ENCODE assay signal across 26 cellular contexts in the genomic region with DNA sequence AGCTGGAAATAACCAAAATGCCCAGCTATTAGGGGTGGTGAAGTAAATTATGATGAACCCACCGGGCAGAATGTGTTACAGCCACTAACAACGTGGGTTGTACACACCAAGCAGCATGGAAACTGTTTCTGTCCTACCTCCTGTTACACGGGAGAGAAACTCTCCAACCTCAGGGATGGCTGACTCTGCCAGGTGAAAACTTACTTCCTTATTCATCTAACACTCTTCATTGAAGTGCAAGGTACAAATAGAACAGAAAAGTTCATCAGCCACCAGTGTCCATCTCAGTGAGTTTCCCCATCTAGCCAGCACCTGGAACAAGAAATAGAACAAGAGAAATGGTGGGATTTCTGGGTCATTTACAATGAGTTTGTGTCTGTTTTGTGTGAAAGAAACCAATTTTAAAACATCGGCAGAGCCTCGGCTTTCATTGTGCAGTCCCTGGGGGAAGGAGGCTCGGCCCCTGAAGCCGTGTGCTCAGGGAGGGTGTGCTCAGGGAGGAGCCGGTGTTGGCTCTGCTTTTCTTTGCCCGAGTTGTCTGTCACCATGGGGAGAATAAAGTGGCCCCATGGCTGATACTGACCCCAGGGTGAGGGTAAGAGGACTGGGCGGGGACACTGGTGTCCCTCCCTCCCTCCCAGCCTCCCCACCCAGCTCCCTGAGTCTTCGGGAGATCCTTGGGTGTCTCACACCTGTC. TPM values are rescaled to one million over a fixed set of nuclear protein-coding genes. Genes with fewer than 3 reads are reported as not detected.
A peak's percentile ranks its signal among the peaks of the same experiment; 100 is the strongest.
DNase-seq lines count a peak whose midpoint lies in the region; ATAC-seq and TF ChIP-seq lines count a peak whose summit lies in the region.
"Had no signal": no experiment of that assay in that cellular context is flagged by ENCODE, and none has a peak within 500 bp of the region (broad histone marks: within the 10 kb centered on the region; RNA-seq: fewer than 3 reads in every experiment).

No MANE protein-coding gene starts in this region.

- H3K36me3 ChIP-seq in HUES6 (ENCODE audit: control insufficient read depth, insufficient read depth, low read length) (no peaks in the 10 kb centered on the region), OCI-LY3 (replicated peaks; ENCODE audit: low read depth, low read length) (no peaks in the 10 kb centered on the region), osteoblast (ENCODE audit: insufficient read depth, low read length) (no peaks in the 10 kb centered on the region), gastrocnemius medialis (no peaks in the 10 kb centered on the region)
- no peaks in the 10 kb centered on the region for H3K36me3 ChIP-seq in CD4-positive, alpha-beta memory T cell (ENCODE audit: insufficient read depth, low read length)
- H3K36me3 ChIP-seq: ascending aorta, ovary, SJSA1 had no signal

- intact Hi-C loops in CD4-positive, alpha-beta memory T cell (cut with micrococcal nuclease): no loop called here
- intact Hi-C loops in gastrocnemius medialis (cut with DNase I; ENCODE audit: low total_unique reads): no loop called here

- H3K79me2 ChIP-seq in OCI-LY3 (ENCODE audit: low read length) (no peaks in the 10 kb centered on the region), osteoblast (ENCODE audit: insufficient read depth, low read length) (no peaks in the 10 kb centered on the region)
- H3K79me2 ChIP-seq: hepatocyte had no signal

- H3K4me1 Mint-ChIP-seq in CD4-positive, alpha-beta memory T cell: peaks cover 8 to 23% (median 13%) of the 10 kb centered on the region in 4 donors

- in situ Hi-C loops in gastrocnemius medialis (cut with MboI; ENCODE audit: low sequenced_read_pairs in 4 of 4): loop anchor here (25.0 kb wide), 2 partner anchors 406 to 431 kb away; partner anchors contain the start of gene COPRS (in 1 of the 4)

- H3K27ac ChIP-seq in HUES6 (ENCODE audit: low read depth, low read length) (no peak overlapping the region), OCI-LY3 (ENCODE audit: low read length) (no peak overlapping the region), osteoblast (ENCODE audit: low read depth, low read length) (no peak overlapping the region), gastrocnemius medialis (no peak overlapping the region)
- H3K27ac ChIP-seq in CD4-positive, alpha-beta memory T cell (ENCODE audit: low read depth, low read length): no peak overlapping the region
- H3K27ac ChIP-seq: ascending aorta, hepatocyte, ovary, SJSA1, skin epidermis, testis, WERI-Rb-1 had no signal

- no peak overlapping the region for H3K27ac Mint-ChIP-seq in CD4-positive, alpha-beta memory T cell
- H3K27ac Mint-ChIP-seq: activated CD4-positive, alpha-beta T cell treated with anti-CD3 and anti-CD28 coated beads, Interleukin-2, amount 10 ng/mL, durations not matched to agents 24 days and 14 days; CD4-positive, alpha-beta T cell; nephron had no signal

- no peaks in the 10 kb centered on the region for H3K27me3 ChIP-seq in HUES6 (ENCODE audit: control insufficient read depth, insufficient read depth, low read length)
- peaks cover 7% of the 10 kb centered on the region; the same call in 1 of the 2 replicates for H3K27me3 ChIP-seq in OCI-LY3 (ENCODE audit: low read depth, low read length)
- peaks cover 44% of the 10 kb centered on the region for H3K27me3 ChIP-seq in osteoblast (ENCODE audit: insufficient read depth, low read length)
- no peaks in the 10 kb centered on the region for H3K27me3 ChIP-seq in CD4-positive, alpha-beta memory T cell (ENCODE audit: insufficient read depth, low read length)
- peaks cover 4 to 19% (median 14%) of the 10 kb centered on the region in 3 donors for H3K27me3 ChIP-seq in gastrocnemius medialis
- H3K27me3 ChIP-seq: ascending aorta, hepatocyte, ovary, SJSA1, testis had no signal

- H2AFZ ChIP-seq in OCI-LY3 (ENCODE audit: low read depth, low read length): no peak overlapping the region; the same call in 1 of the 2 replicates
- no peak overlapping the region for H2AFZ ChIP-seq in osteoblast (ENCODE audit: low read length)
- H2AFZ ChIP-seq: hepatocyte had no signal

- H3K4me1 ChIP-seq in HUES6 (ENCODE audit: control insufficient read depth, insufficient read depth, low read length): peaks cover 12% of the 10 kb centered on the region; the same call in 1 of the 2 replicates
- peaks cover 5% of the 10 kb centered on the region; the same call in 1 of the 2 replicates for H3K4me1 ChIP-seq in OCI-LY3 (ENCODE audit: low read length)
- no peaks in the 10 kb centered on the region for H3K4me1 ChIP-seq in osteoblast (ENCODE audit: insufficient read depth, low read length)
- H3K4me1 ChIP-seq in CD4-positive, alpha-beta memory T cell (ENCODE audit: insufficient read depth, low read length): peaks cover 18% of the 10 kb centered on the region
- no peaks in the 10 kb centered on the region for H3K4me1 ChIP-seq in gastrocnemius medialis
- H3K4me1 ChIP-seq: ascending aorta, SJSA1, testis had no signal

- no peaks in the 10 kb centered on the region for H4K20me1 ChIP-seq in OCI-LY3 (ENCODE audit: insufficient read depth, low read length)
- H4K20me1 ChIP-seq in osteoblast (ENCODE audit: insufficient read depth, low read length): no peaks in the 10 kb centered on the region

- H3K36me3 Mint-ChIP-seq in CD4-positive, alpha-beta memory T cell: no peaks in the 10 kb centered on the region

- H3K27me3 Mint-ChIP-seq in CD4-positive, alpha-beta memory T cell: peaks cover 6 to 13% of the 10 kb centered on the region in 2 donors

- TF ChIP-seq POLR2A in gastrocnemius medialis (IDR thresholded peaks at IDR 0.05): no peak

- H3K4me3 Mint-ChIP-seq in CD4-positive, alpha-beta memory T cell: no peak overlapping the region
- H3K4me3 Mint-ChIP-seq: activated CD4-positive, alpha-beta T cell treated with anti-CD3 and anti-CD28 coated beads, Interleukin-2, amount 10 ng/mL, durations not matched to agents 24 days and 14 days; CD4-positive, alpha-beta T cell; nephron had no signal

- H3K9ac ChIP-seq in HUES6 (ENCODE audit: low read length) (peak overlapping the region; percentile 68), OCI-LY3 (ENCODE audit: low read length) (no peak overlapping the region)

- H3K4me2 ChIP-seq in OCI-LY3 (ENCODE audit: low read length): peak overlapping the region; percentile 57
- no peak overlapping the region for H3K4me2 ChIP-seq in osteoblast (ENCODE audit: insufficient read depth, low read length)
- H3K4me2 ChIP-seq: hepatocyte had no signal

- POLR2A ChIA-PET in CD4-positive, alpha-beta memory T cell (lab: Charles Lee; ENCODE audit: partially characterized antibody): no interaction called here

- H3K9me3 Mint-ChIP-seq in CD4-positive, alpha-beta memory T cell: peaks cover 0 to 2% (median 0%) of the 10 kb centered on the region in 8 donors
- H3K9me3 Mint-ChIP-seq: activated CD4-positive, alpha-beta T cell treated with anti-CD3 and anti-CD28 coated beads, Interleukin-2, amount 10 ng/mL, durations not matched to agents 24 days and 14 days; CD4-positive, alpha-beta T cell; nephron had no signal

- ATAC-seq in gastrocnemius medialis: no peak
- ATAC-seq: stimulated activated naive CD8-positive, alpha-beta T cell treated with anti-CD3 and anti-CD28 coated beads, Interleukin-15, Interleukin-2, amounts not matched to agents 100 U/mL and 50 U/mL, for 24 hours had no signal

- CTCF ChIA-PET in CD4-positive, alpha-beta memory T cell (lab: Charles Lee; ENCODE audit: partially characterized antibody): interaction anchor here (1.7 kb wide), 1 partner anchor 79 kb away, joined by 3 read pairs; no protein-coding TSS in a partner anchor

- peak; percentile 44 for DNase-seq in DMS53 (lab: John Stamatoyannopoulos, UW)
- DNase-seq in DMS53 treated with DMSO at 0.1 percent for 48 hours (lab: John Stamatoyannopoulos, UW; ENCODE audit: unreplicated experiment): no peak
- peak; percentile 56 for DNase-seq in osteoblast (ENCODE audit: insufficient read length, low spot score, missing footprints)
- no peak for DNase-seq in CD4-positive, alpha-beta memory T cell
- DNase-seq in gastrocnemius medialis: no peak
- DNase-seq in activated CD4-positive, alpha-beta T cell treated with anti-CD3 and anti-CD28 coated beads for 4 hours: no peak
- DNase-seq: activated CD4-positive, alpha-beta T cell treated with anti-CD3 and anti-CD28 coated beads, Interleukin-2, amount 10 ng/mL, durations not matched to agents 24 days and 14 days; activated T-cell treated with anti-CD3 and anti-CD28 coated beads, Interleukin-2, amount 50 U/mL, for 1 hour; CD4-positive, alpha-beta T cell; EL; mammary epithelial cell; NCI-H1930; NCI-H345; NCI-H748 treated with DMSO at 0.1 percent for 48 hours; ovary; stimulated activated naive CD8-positive, alpha-beta T cell treated with anti-CD3 and anti-CD28 coated beads, Interleukin-15, Interleukin-2, amounts not matched to agents 100 U/mL and 50 U/mL, for 24 hours; T1000; testis; WERI-Rb-1 had no signal

- no peaks in the 10 kb centered on the region for H3K9me3 ChIP-seq in HUES6 (ENCODE audit: control insufficient read depth, insufficient read depth, low read depth, low read length)
- H3K9me3 ChIP-seq in OCI-LY3 (ENCODE audit: insufficient read depth, low read length): no peaks in the 10 kb centered on the region
- no peaks in the 10 kb centered on the region for H3K9me3 ChIP-seq in osteoblast (ENCODE audit: low read depth, low read length)
- no peaks in the 10 kb centered on the region for H3K9me3 ChIP-seq in CD4-positive, alpha-beta memory T cell (ENCODE audit: control insufficient read depth in 1 of 2, low read length in 2 of 2)
- H3K9me3 ChIP-seq in gastrocnemius medialis: no peaks in the 10 kb centered on the region
- H3K9me3 ChIP-seq: ascending aorta, ovary, SJSA1, testis had no signal

- H3K4me3 ChIP-seq in HUES6 (ENCODE audit: low read depth, low read length): peak overlapping the region; percentile 32; the same call in 1 of the 2 replicates
- H3K4me3 ChIP-seq in OCI-LY3 (ENCODE audit: low read length): peak overlapping the region; percentile 26
- H3K4me3 ChIP-seq in osteoblast (ENCODE audit: insufficient read depth, low read length): no peak overlapping the region
- H3K4me3 ChIP-seq in CD4-positive, alpha-beta memory T cell (ENCODE audit: low read length in 2 of 2): no peak overlapping the region
- no peak overlapping the region for H3K4me3 ChIP-seq in gastrocnemius medialis
- H3K4me3 ChIP-seq: ascending aorta, hepatocyte, ovary, SJSA1, skin epidermis, testis had no signal

- no peak for TF ChIP-seq CTCF in OCI-LY3 (IDR thresholded peaks at IDR 0.05; ENCODE audit: low read depth, low read length)
- no peak for TF ChIP-seq CTCF in osteoblast (IDR thresholded peaks at IDR 0.05; ENCODE audit: extremely low read depth, low read depth, low read length)
- no peak for TF ChIP-seq CTCF in gastrocnemius medialis (IDR thresholded peaks at IDR 0.05 in 4 of 5, conservative IDR thresholded peaks at IDR 0.05 in 1 of 5)

RNA-seq across cellular contexts. Expression of gene RAB11FIP4, which starts 39.8 kb away (rescaled TPM):
- total RNA-seq in osteoblast (0.29 and 0.72 TPM in 2 replicates), gastrocnemius medialis (under 1 TPM in 3 of 4 donors, not detected in 1; 0.09 to 0.22 (median 0.16) TPM)
- 10 to 100 TPM; 44.1 to 47.4 TPM for total RNA-seq in CD4-positive, alpha-beta memory T cell
- 10 to 100 TPM in 1 of 2 donors, 1 to 10 TPM in 1; 8.3 to 15.9 TPM for polyA plus RNA-seq in CD4-positive, alpha-beta memory T cell

Comparison
In these comparisons a context has a peak if more than half of its experiments do, and no peak if none do; other contexts are left out.
1. DNase-seq: peak in DMS53 (single experiment) and osteoblast (single experiment); none in DMS53 treated with DMSO at 0.1 percent for 48 hours (single experiment), CD4-positive, alpha-beta memory T cell (0 of 5), gastrocnemius medialis (0 of 2) and activated CD4-positive, alpha-beta T cell treated with anti-CD3 and anti-CD28 coated beads for 4 hours (0 of 2).
2. H3K4me3 ChIP-seq: peak in HUES6 (single experiment) and OCI-LY3 (single experiment); none in osteoblast (single experiment), CD4-positive, alpha-beta memory T cell (0 of 2) and gastrocnemius medialis (0 of 4).
3. RNA of gene RAB11FIP4, which starts 39.8 kb away (total RNA-seq): 44.1 to 47.4 TPM in CD4-positive, alpha-beta memory T cell; 0.29 to 0.72 TPM in osteoblast and 0.09 to 0.22 TPM in gastrocnemius medialis; every median in the first group is over 10 times any median in the second.